10 cellular contexts compared by ENCODE assay signal in genomic region chr20:50366270-50367103, GRCh38.
DNase-seq lines count a peak whose midpoint lies in the region; ATAC-seq, FAIRE-seq and TF ChIP-seq lines count a peak whose summit lies in the region.
"Had no signal": no experiment of that assay in that cellular context is flagged by ENCODE, and none has a peak within 500 bp of the region (broad histone marks: within the 10 kb centered on the region; RNA-seq: fewer than 3 reads in every experiment).

No MANE protein-coding gene starts in this region.

- H3K9me3 ChIP-seq in parathyroid adenoma (ENCODE audit: control insufficient read depth, low read length) = no peaks in the 10 kb centered on the region

- peak; percentile 14 for DNase-seq in AG10803 (ENCODE audit: low read depth)
- peak; percentile 42 for DNase-seq in LNCaP clone FGC (ENCODE audit: low read depth)
- DNase-seq in RPMI8226 = peak; percentile 93
- peak in 2 of 3 experiments; percentile 12 to 17 for DNase-seq in effector memory CD8-positive, alpha-beta T cell
- DNase-seq in GM12891 (ENCODE audit: insufficient read length, low spot score) = no peak
- DNase-seq: activated B cell treated with CpG ODN at 0.5 μM for 24 hours had no signal

- no peak for FAIRE-seq in GM12891 (lab: Jason Lieb, UNC)

- no peaks in the 10 kb centered on the region for H3K27me3 ChIP-seq in parathyroid adenoma (ENCODE audit: control insufficient read depth, insufficient read depth, low read length)

- no peaks in the 10 kb centered on the region for H3K36me3 Mint-ChIP-seq in effector memory CD8-positive, alpha-beta T cell (ENCODE audit: insufficient read depth)

- peak overlapping the region; percentile 52 to 72 for H3K27ac Mint-ChIP-seq in effector memory CD8-positive, alpha-beta T cell
- H3K27ac Mint-ChIP-seq: activated B cell treated with CpG ODN at 0.5 μM for 24 hours had no signal

- H3K4me3 ChIP-seq in AG10803 (ENCODE audit: low read length) (no peak overlapping the region), LNCaP clone FGC (ENCODE audit: low read depth, low read length) (no peak overlapping the region), parathyroid adenoma (ENCODE audit: low read depth, low read length) (no peak overlapping the region)
- H3K4me3 ChIP-seq: skin epidermis had no signal

- no peak overlapping the region for H2AFZ ChIP-seq in parathyroid adenoma

- TF ChIP-seq CTCF in AG10803 (conservative IDR thresholded peaks at IDR 0.05; ENCODE audit: low read length) (no peak), LNCaP clone FGC (IDR thresholded peaks at IDR 0.05; ENCODE audit: control insufficient read depth, extremely low read depth, insufficient read depth) (no peak), parathyroid adenoma (IDR thresholded peaks at IDR 0.05) (no peak)

- no peak for ATAC-seq in effector memory CD8-positive, alpha-beta T cell (replicated peaks)
- ATAC-seq in GM21528 (IDR thresholded peaks at IDR 0.05; ENCODE audit: low FRiP score, unreplicated experiment) = no peak
- ATAC-seq in HG03521 (IDR thresholded peaks at IDR 0.05; ENCODE audit: unreplicated experiment) = no peak

- H3K4me1 Mint-ChIP-seq in effector memory CD8-positive, alpha-beta T cell (ENCODE audit: low read depth in 2 of 2) = peaks cover 5 to 7% of the 10 kb centered on the region in 2 donors
- H3K4me1 Mint-ChIP-seq: activated B cell treated with CpG ODN at 0.5 μM for 24 hours had no signal

- TF ChIP-seq POLR2A in GM12891 (IDR thresholded peaks at IDR 0.05; ENCODE audit: low read depth, low read length) = no peak

- peak overlapping the region; percentile 19 for H3K27ac ChIP-seq in parathyroid adenoma

- no peaks in the 10 kb centered on the region for H3K4me1 ChIP-seq in parathyroid adenoma

- no peaks in the 10 kb centered on the region for H3K36me3 ChIP-seq in parathyroid adenoma (ENCODE audit: control insufficient read depth, insufficient read depth, low read length)

- peak overlapping the region; percentile 33 to 42 for H3K4me3 Mint-ChIP-seq in effector memory CD8-positive, alpha-beta T cell
- H3K4me3 Mint-ChIP-seq: activated B cell treated with CpG ODN at 0.5 μM for 24 hours had no signal

- H3K9me3 Mint-ChIP-seq in effector memory CD8-positive, alpha-beta T cell = no peaks in the 10 kb centered on the region
- H3K9me3 Mint-ChIP-seq: activated B cell treated with CpG ODN at 0.5 μM for 24 hours had no signal

- no peaks in the 10 kb centered on the region for H3K79me2 ChIP-seq in parathyroid adenoma

- H3K27me3 Mint-ChIP-seq in effector memory CD8-positive, alpha-beta T cell = peaks cover 28 to 30% of the 10 kb centered on the region in 2 donors

- no peak overlapping the region for H3K9ac ChIP-seq in parathyroid adenoma

- H3K4me2 ChIP-seq in parathyroid adenoma (ENCODE audit: low read length) = no peak overlapping the region

TF ChIP-seq in GM12891, 5 proteins besides CTCF, POLR2A, EP300 and RAD21:
- TF ChIP-seq PAX5 (IDR thresholded peaks at IDR 0.05; ENCODE audit: insufficient read depth, low read length, severe bottlenecking) (no peak), POU2F2 (IDR thresholded peaks at IDR 0.05; ENCODE audit: low read depth, low read length) (no peak), TAF1 (IDR thresholded peaks at IDR 0.05; ENCODE audit: low read depth, low read length) (no peak), POLR2AphosphoS5 (IDR thresholded peaks at IDR 0.05; ENCODE audit: low read depth, low read length) (no peak), SPI1 (IDR thresholded peaks at IDR 0.05; ENCODE audit: low read depth, low read length) (no peak)
TF ChIP-seq in GM12891: peak in this region for 0.
